ENCODE assay signal across 10 cellular contexts in genomic region chr3:127781411-127782001, GRCh38. TPM values are rescaled to one million over a fixed set of nuclear protein-coding genes. Genes with fewer than 3 reads are reported as not detected.
DNase-seq lines count a peak whose midpoint lies in the region; ATAC-seq lines count a peak whose summit lies in the region.
"Had no signal": no experiment of that assay in that cellular context is flagged by ENCODE, and none has a peak within 500 bp of the region (broad histone marks: within the 10 kb centered on the region; RNA-seq: fewer than 3 reads in every experiment).

No MANE protein-coding gene starts in this region.

- DNase-seq in AG08395 (ENCODE audit: low spot score) (peak; percentile 76), RPMI7951 (ENCODE audit: low read depth) (peak; percentile 94), fibroblast of peridontal ligament (ENCODE audit: extremely low read depth) (peak; percentile 96), posterior vena cava (ENCODE audit: low spot score) (peak; percentile 85), CD1c-positive myeloid dendritic cell (ENCODE audit: extremely low spot score) (no peak), SHP77 treated with DMSO at 0.1 percent for 48 hours (lab: John Stamatoyannopoulos, UW) (no peak)
- DNase-seq in stimulated activated CD4-positive, alpha-beta T cell treated with anti-CD3 and anti-CD28 coated beads, Interleukin-4, amount 100 ng/mL, for 4 hours: no peak
- DNase-seq: activated CD4-positive, alpha-beta T cell treated with anti-CD3 and anti-CD28 coated beads, Interleukin-2, amount 50 U/mL, for 4 hours; mammary epithelial cell had no signal

- no peak for ATAC-seq in HG03439 (IDR thresholded peaks at IDR 0.05; ENCODE audit: unreplicated experiment)

- intact Hi-C loops in posterior vena cava (cut with DNase I): no loop called here

RNA-seq across cellular contexts. Expression of gene MGLL, which starts 40.8 kb away (rescaled TPM):
- 42.0 and 48.4 TPM in 2 replicates for total RNA-seq in RPMI7951 (2014; rRNA removed; shearing (Covaris generic))
- 100 to 1,000 TPM; 107 to 216 TPM for total RNA-seq in posterior vena cava

Comparison
In these comparisons a context has a peak if more than half of its experiments do, and no peak if none do; other contexts are left out.
1. DNase-seq: peak in AG08395 (single experiment), RPMI7951 (single experiment), fibroblast of peridontal ligament (single experiment) and posterior vena cava (single experiment); none in CD1c-positive myeloid dendritic cell (single experiment), stimulated activated CD4-positive, alpha-beta T cell treated with anti-CD3 and anti-CD28 coated beads, Interleukin-4, amount 100 ng/mL, for 4 hours (0 of 2) and SHP77 treated with DMSO at 0.1 percent for 48 hours (single experiment).